ENCODE assay signal across 19 cellular contexts in the genomic region with DNA sequence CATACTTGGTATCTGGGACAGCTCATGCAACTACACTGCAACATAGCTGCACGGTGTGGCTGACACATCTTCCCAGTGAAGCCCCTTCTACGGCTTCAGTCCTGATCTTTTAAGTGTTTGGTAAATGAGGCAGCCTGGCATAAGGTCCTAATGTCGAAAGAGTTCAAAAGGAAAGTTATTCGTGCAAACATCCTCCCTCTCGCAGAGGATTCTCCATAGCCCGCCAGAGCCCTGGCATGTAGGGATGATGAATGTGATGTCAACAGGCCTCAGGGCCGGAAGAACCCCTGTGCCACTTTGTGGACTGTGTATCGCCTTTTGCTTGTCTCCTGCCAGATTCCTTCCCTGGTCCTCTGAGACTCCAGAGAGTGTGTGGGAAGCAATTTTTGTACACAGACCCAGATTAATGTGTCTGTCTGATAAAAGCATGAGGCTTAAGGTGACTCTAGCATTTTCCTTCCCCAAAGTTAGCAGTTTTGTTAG.
DNase-seq lines count a peak whose midpoint lies in the region; ATAC-seq, FAIRE-seq and TF ChIP-seq lines count a peak whose summit lies in the region.
"Had no signal": no experiment of that assay in that cellular context is flagged by ENCODE, and none has a peak within 500 bp of the region (broad histone marks: within the 10 kb centered on the region; RNA-seq: fewer than 3 reads in every experiment).

No MANE protein-coding gene starts in this region.

- DNase-seq in EH (ENCODE audit: low read depth) (peak; percentile 32), amniotic epithelial cell (ENCODE audit: low read depth) (peak; percentile 70), kidney glomerular epithelial cell (lab: John Stamatoyannopoulos, UW) (peak; percentile 82), pancreas (no peak), COR-L47 (lab: John Stamatoyannopoulos, UW) (no peak), SIG-M5 (lab: John Stamatoyannopoulos, UW) (no peak), cerebellum (ENCODE audit: low spot score) (no peak)
- DNase-seq in stimulated activated CD8-positive, alpha-beta memory T cell treated with anti-CD3 and anti-CD28 coated beads, Interleukin-4, amount 100 ng/mL, for 48 hours = no peak
- DNase-seq: activated CD4-positive, alpha-beta T cell treated with anti-CD3 and anti-CD28 coated beads, Interleukin-2, amount 10 ng/mL, durations not matched to agents 7 days and 5 days; activated naive CD8-positive, alpha-beta T cell treated with anti-CD3 and anti-CD28 coated beads for 36 hours; caudate nucleus; DMS153; heart right ventricle; left lung; NK-92 treated with Interleukin-12 subunit alpha and Interleukin-12 subunit beta, amount 100 ng/mL, for 24 hours; SHP77 treated with DMSO at 0.1 percent for 48 hours; T1000 had no signal

- 27 to 32% methylated on average over 8 of the region's 8 CpGs for WGBS in pancreas, 2 donors

- H3K4me3 ChIP-seq in pancreas = peak overlapping the region in 1 of 4 donors; percentile 0
- H3K4me3 ChIP-seq: heart right ventricle, left lung had no signal

- no peaks in the 10 kb centered on the region for H3K9me3 ChIP-seq in pancreas
- H3K9me3 ChIP-seq: heart right ventricle, left lung had no signal

- H3K4me1 ChIP-seq in pancreas = peaks cover 0 to 21% (median 18%) of the 10 kb centered on the region in 3 donors
- H3K4me1 ChIP-seq: left lung had no signal

- intact Hi-C loops in pancreas (cut with DNase I) = no loop called here

- H3K36me3 ChIP-seq in pancreas = no peaks in the 10 kb centered on the region
- H3K36me3 ChIP-seq: heart right ventricle, left lung had no signal

- peak in 3 of 4 donors; percentile 28 to 41 (median 34) for ATAC-seq in pancreas
- ATAC-seq: heart right ventricle; stimulated activated memory B cell treated with anti-CD40 and anti-IgM and Interleukin-4, amounts not matched to agents 10 μg/mL and 1 μg/mL and 100 μg/mL, for 72 hours had no signal

- H3K27me3 ChIP-seq in pancreas = no peaks in the 10 kb centered on the region
- H3K27me3 ChIP-seq: heart right ventricle, left lung had no signal

- TF ChIP-seq CTCF in pancreas (IDR thresholded peaks at IDR 0.05) = no peak

- no peak for FAIRE-seq in pancreas (lab: Jason Lieb, UNC)
- FAIRE-seq: H1 had no signal

- H3K27ac ChIP-seq in pancreas = peak overlapping the region; percentile 37 to 81 (median 69)
- H3K27ac ChIP-seq: heart right ventricle, left lung had no signal

Comparison
In these comparisons a context has a peak if more than half of its experiments do, and no peak if none do; other contexts are left out.
1. DNase-seq: peak in EH (single experiment), amniotic epithelial cell (single experiment) and kidney glomerular epithelial cell (single experiment); none in pancreas (0 of 6), COR-L47 (single experiment), SIG-M5 (single experiment), cerebellum (single experiment) and stimulated activated CD8-positive, alpha-beta memory T cell treated with anti-CD3 and anti-CD28 coated beads, Interleukin-4, amount 100 ng/mL, for 48 hours (single experiment).